25 cellular contexts compared by ENCODE assay signal in genomic region chr13:111013196-111013595, GRCh38.
DNase-seq lines count a peak whose midpoint lies in the region; ATAC-seq and TF ChIP-seq lines count a peak whose summit lies in the region.
"Had no signal": no experiment of that assay in that cellular context is flagged by ENCODE, and none has a peak within 500 bp of the region (broad histone marks: within the 10 kb centered on the region; RNA-seq: fewer than 3 reads in every experiment).

No MANE protein-coding gene starts in this region.

- no peak overlapping the region for H3K4me3 ChIP-seq in HCT116 (replicated peaks in 1 of 2; ENCODE audit: low read depth in 1 of 2, low read length in 2 of 2)
- H3K4me3 ChIP-seq in H7 (ENCODE audit: insufficient read depth, low read depth, low read length), result no peak overlapping the region
- H3K4me3 ChIP-seq in neuronal stem cell (ENCODE audit: low read length in 2 of 2), result no peak overlapping the region
- H3K4me3 ChIP-seq: A549; BLaER1 treated with 17β-estradiol and CSF1 and Interleukin-3, amounts not matched to agents 10 nM and 100 nM; GM12878; GM23248 had no signal

- no peak for ATAC-seq in activated CD8-positive, alpha-beta memory T cell treated with anti-CD3 and anti-CD28 coated beads, Interleukin-2, amount 10 ng/mL, durations not matched to agents 7 days and 5 days
- ATAC-seq in HCT116, result no peak
- ATAC-seq: A549, GM12878 had no signal

- no peak overlapping the region for H2BK15ac ChIP-seq in neuronal stem cell (ENCODE audit: low read length)

- H3K23ac ChIP-seq in neuronal stem cell (ENCODE audit: low read depth, low read length, poor library complexity), result no peak overlapping the region

- TF ChIP-seq RAD21 in HCT116 (IDR thresholded peaks at IDR 0.05; ENCODE audit: low read depth), result no peak

- H3K4me2 ChIP-seq in HCT116 (ENCODE audit: low read length) (no peak overlapping the region), neuronal stem cell (ENCODE audit: insufficient read depth, low read length, poor library complexity, severe bottlenecking) (no peak overlapping the region)
- H3K4me2 ChIP-seq: A549; BLaER1 treated with 17β-estradiol and CSF1 and Interleukin-3, amounts not matched to agents 10 nM and 100 nM had no signal

- DNase-seq in activated CD4-positive, alpha-beta T cell treated with anti-CD3 and anti-CD28 coated beads, Interleukin-2, amount 10 ng/mL, durations not matched to agents 7 days and 5 days, result no peak
- DNase-seq in activated CD4-positive, alpha-beta T cell treated with anti-CD3 and anti-CD28 coated beads, Interleukin-2, amount 50 U/mL, for 48 hours, result no peak
- DNase-seq in activated CD8-positive, alpha-beta memory T cell treated with anti-CD3 and anti-CD28 coated beads, Interleukin-2, amount 10 ng/mL, durations not matched to agents 7 days and 5 days, result no peak
- no peak for DNase-seq in activated CD8-positive, alpha-beta memory T cell treated with anti-CD3 and anti-CD28 coated beads, Interleukin-2, amount 50 U/mL, for 4 hours
- DNase-seq in HCT116 (ENCODE audit: low read depth, low spot score) (no peak), H7 (no peak), neuronal stem cell (ENCODE audit: low spot score) (no peak)
- DNase-seq in activated T-helper 1 cell treated with anti-CD3 and anti-CD28 coated beads, Interleukin-12 subunit alpha, Interleukin-12 subunit beta, Interleukin-2, Interleukin-4 antibody, amounts not matched to agents 30 ng/mL and 10 ng/mL and 1 ng/mL, durations not matched to agents 14 hours and 24 hours and 36 hours (ENCODE audit: low spot score), result no peak
- DNase-seq: 8988T; ACHN; AML-193; BE2C; CD4-positive, alpha-beta T cell; CD8-positive, alpha-beta memory T cell; DMS 273 treated with DMSO at 0.1 percent for 48 hours; DMS79; EL; GDM1; H9; HFFc6 had no signal

- H2BK120ac ChIP-seq in neuronal stem cell (ENCODE audit: low read depth, low read length), result no peak overlapping the region

- no peak for TF ChIP-seq CTCF in HCT116 (IDR thresholded peaks at IDR 0.05 in 2 of 3, conservative IDR thresholded peaks at IDR 0.05 in 1 of 3; ENCODE audit: borderline replicate concordance in 1 of 3, insufficient read depth in 1 of 3, low read depth in 2 of 3, low read length in 2 of 3)

- H3K9me2 ChIP-seq in HCT116 (ENCODE audit: insufficient read depth), result no peaks in the 10 kb centered on the region

- CTCF ChIA-PET in activated CD4-positive, alpha-beta T cell treated with anti-CD3 and anti-CD28 coated beads, Interleukin-2, amount 10 ng/mL, durations not matched to agents 7 days and 5 days (lab: Charles Lee), result interaction anchor here (0.7 to 1.6 kb wide), 5 partner anchors 12 to 50 kb away, joined by 3 to 5 read pairs (median 4); no protein-coding TSS in a partner anchor
- CTCF ChIA-PET in activated CD8-positive, alpha-beta memory T cell treated with anti-CD3 and anti-CD28 coated beads, Interleukin-2, amount 10 ng/mL, durations not matched to agents 7 days and 5 days (lab: Charles Lee), result interaction anchor here (3.5 kb wide), 1 partner anchor 98 kb away, joined by 14 read pairs; the partner anchor contains the start of gene ANKRD10
- CTCF ChIA-PET in HCT116 (lab: Charles Lee), result no interaction called here

- TF ChIP-seq POLR2A in HCT116 (IDR thresholded peaks at IDR 0.05; ENCODE audit: borderline replicate concordance, extremely low read depth, insufficient read depth, insufficient read length), result no peak

- no TSS peak for BruUV-seq in HCT116 (replicated peaks; lab: Mats Ljungman, UMichigan)

- no peak overlapping the region for H3K4ac ChIP-seq in neuronal stem cell (ENCODE audit: low read length)

- H3K14ac ChIP-seq in neuronal stem cell (ENCODE audit: low read length), result no peak overlapping the region

- no peaks in the 10 kb centered on the region for H4K20me1 ChIP-seq in HCT116 (ENCODE audit: insufficient read depth)
- H4K20me1 ChIP-seq: BLaER1 treated with 17β-estradiol and CSF1 and Interleukin-3, amounts not matched to agents 10 nM and 100 nM had no signal

- H3K9me3 ChIP-seq in HCT116 (ENCODE audit: control insufficient read depth in 1 of 2, insufficient read depth in 1 of 2, low read depth in 1 of 2, low read length in 2 of 2), result no peaks in the 10 kb centered on the region
- H3K9me3 ChIP-seq in neuronal stem cell (replicated peaks in 1 of 2; ENCODE audit: control insufficient read depth in 2 of 2, insufficient read depth in 1 of 2, low read depth in 1 of 2, low read length in 2 of 2), result peaks cover 0 to 3% of the 10 kb centered on the region in 2 donors
- H3K9me3 ChIP-seq: A549, BE2C had no signal

- no peak overlapping the region for H2BK5ac ChIP-seq in neuronal stem cell (ENCODE audit: low read length)

- no peak overlapping the region for H3K4me3 Mint-ChIP-seq in activated CD4-positive, alpha-beta T cell treated with anti-CD3 and anti-CD28 coated beads, Interleukin-2, amount 10 ng/mL, durations not matched to agents 7 days and 5 days
- H3K4me3 Mint-ChIP-seq in activated CD8-positive, alpha-beta memory T cell treated with anti-CD3 and anti-CD28 coated beads, Interleukin-2, amount 10 ng/mL, durations not matched to agents 7 days and 5 days, result no peak overlapping the region
- no peak overlapping the region for H3K4me3 Mint-ChIP-seq in activated T-helper 1 cell treated with anti-CD3 and anti-CD28 coated beads, Interleukin-12 subunit alpha, Interleukin-12 subunit beta, Interleukin-2, Interleukin-4 antibody, amounts not matched to agents 30 ng/mL and 10 ng/mL and 1 ng/mL, durations not matched to agents 14 hours and 24 hours and 36 hours
- H3K4me3 Mint-ChIP-seq: CD14-positive monocyte; CD4-positive, alpha-beta T cell; CD8-positive, alpha-beta memory T cell; H9; HFFc6 had no signal

- H2AFZ ChIP-seq in HCT116 (ENCODE audit: low read depth, low read length, poor library complexity, severe bottlenecking) (peak overlapping the region; percentile 19), neuronal stem cell (ENCODE audit: low read length) (no peak overlapping the region)
- H2AFZ ChIP-seq: GM23248 had no signal

- H3K27ac ChIP-seq in HCT116 (ENCODE audit: low read depth, low read length) (no peak overlapping the region), neuronal stem cell (replicated peaks; ENCODE audit: low read length) (no peak overlapping the region)
- H3K27ac ChIP-seq: A549; BLaER1 treated with 17β-estradiol and CSF1 and Interleukin-3, amounts not matched to agents 10 nM and 100 nM; GM23248 had no signal

- intact Hi-C loops in HCT116 (cut with micrococcal nuclease), result no loop called here
- intact Hi-C loops in activated T-helper 1 cell treated with anti-CD3 and anti-CD28 coated beads, Interleukin-12 subunit alpha, Interleukin-12 subunit beta, Interleukin-2, Interleukin-4 antibody, amounts not matched to agents 30 ng/mL and 10 ng/mL and 1 ng/mL, durations not matched to agents 14 hours and 24 hours and 36 hours (cut with micrococcal nuclease), result loop anchor here (2.0 kb wide), 1 partner anchor 48 kb away; no protein-coding TSS in a partner anchor

- no peak overlapping the region for H2BK12ac ChIP-seq in neuronal stem cell (ENCODE audit: low read length)

- no peaks in the 10 kb centered on the region for H3K9me3 Mint-ChIP-seq in activated CD4-positive, alpha-beta T cell treated with anti-CD3 and anti-CD28 coated beads, Interleukin-2, amount 10 ng/mL, durations not matched to agents 7 days and 5 days
- H3K9me3 Mint-ChIP-seq in activated CD8-positive, alpha-beta memory T cell treated with anti-CD3 and anti-CD28 coated beads, Interleukin-2, amount 10 ng/mL, durations not matched to agents 7 days and 5 days (ENCODE audit: low read depth), result no peaks in the 10 kb centered on the region
- H3K9me3 Mint-ChIP-seq in activated T-helper 1 cell treated with anti-CD3 and anti-CD28 coated beads, Interleukin-12 subunit alpha, Interleukin-12 subunit beta, Interleukin-2, Interleukin-4 antibody, amounts not matched to agents 30 ng/mL and 10 ng/mL and 1 ng/mL, durations not matched to agents 14 hours and 24 hours and 36 hours, result peaks cover 8% of the 10 kb centered on the region
- H3K9me3 Mint-ChIP-seq: CD4-positive, alpha-beta T cell; H9; HFFc6 had no signal

- no peaks in the 10 kb centered on the region for H3K79me2 ChIP-seq in HCT116 (ENCODE audit: insufficient read depth, low read length)

- peaks cover 26% of the 10 kb centered on the region for H3K4me1 Mint-ChIP-seq in activated CD4-positive, alpha-beta T cell treated with anti-CD3 and anti-CD28 coated beads, Interleukin-2, amount 10 ng/mL, durations not matched to agents 7 days and 5 days
- peaks cover 40% of the 10 kb centered on the region for H3K4me1 Mint-ChIP-seq in activated CD8-positive, alpha-beta memory T cell treated with anti-CD3 and anti-CD28 coated beads, Interleukin-2, amount 10 ng/mL, durations not matched to agents 7 days and 5 days
- H3K4me1 Mint-ChIP-seq in activated T-helper 1 cell treated with anti-CD3 and anti-CD28 coated beads, Interleukin-12 subunit alpha, Interleukin-12 subunit beta, Interleukin-2, Interleukin-4 antibody, amounts not matched to agents 30 ng/mL and 10 ng/mL and 1 ng/mL, durations not matched to agents 14 hours and 24 hours and 36 hours (ENCODE audit: low read depth), result peaks cover 43% of the 10 kb centered on the region
- H3K4me1 Mint-ChIP-seq: CD8-positive, alpha-beta memory T cell; H9 had no signal

- no peaks in the 10 kb centered on the region for H3K79me1 ChIP-seq in neuronal stem cell (ENCODE audit: low read depth, low read length)

- H3K4me1 ChIP-seq in HCT116 (ENCODE audit: control insufficient read depth in 1 of 2, insufficient read depth in 2 of 2, low read length in 2 of 2) (peaks cover 0 to 7% of the 10 kb centered on the region in 2 experiments; a peak in 1 of 4 replicates), neuronal stem cell (ENCODE audit: control insufficient read depth in 2 of 2, insufficient read depth in 1 of 2, low read depth in 1 of 2, low read length in 2 of 2) (no peaks in the 10 kb centered on the region)
- H3K4me1 ChIP-seq: A549, BE2C had no signal

- H2AK5ac ChIP-seq in neuronal stem cell (ENCODE audit: low read depth, low read length), result no peak overlapping the region

- H3K36me3 ChIP-seq in HCT116 (ENCODE audit: control insufficient read depth in 1 of 2, insufficient read depth in 2 of 2, low read length in 2 of 2) (no peaks in the 10 kb centered on the region), H7 (replicated peaks; ENCODE audit: control insufficient read depth, insufficient read depth, low read length) (no peaks in the 10 kb centered on the region), neuronal stem cell (replicated peaks in 1 of 2; ENCODE audit: control insufficient read depth in 2 of 2, insufficient read depth in 2 of 2, low read length in 2 of 2) (no peaks in the 10 kb centered on the region)
- H3K36me3 ChIP-seq: BE2C; BLaER1 treated with 17β-estradiol and CSF1 and Interleukin-3, amounts not matched to agents 10 nM and 100 nM had no signal

- H3K27me3 Mint-ChIP-seq in activated CD4-positive, alpha-beta T cell treated with anti-CD3 and anti-CD28 coated beads, Interleukin-2, amount 10 ng/mL, durations not matched to agents 7 days and 5 days, result peaks cover 19% of the 10 kb centered on the region
- peaks cover 25% of the 10 kb centered on the region for H3K27me3 Mint-ChIP-seq in activated CD8-positive, alpha-beta memory T cell treated with anti-CD3 and anti-CD28 coated beads, Interleukin-2, amount 10 ng/mL, durations not matched to agents 7 days and 5 days
- peaks cover 3% of the 10 kb centered on the region for H3K27me3 Mint-ChIP-seq in activated T-helper 1 cell treated with anti-CD3 and anti-CD28 coated beads, Interleukin-12 subunit alpha, Interleukin-12 subunit beta, Interleukin-2, Interleukin-4 antibody, amounts not matched to agents 30 ng/mL and 10 ng/mL and 1 ng/mL, durations not matched to agents 14 hours and 24 hours and 36 hours (ENCODE audit: insufficient read depth)

- H4K91ac ChIP-seq in neuronal stem cell (ENCODE audit: low read depth, low read length, poor library complexity), result no peak overlapping the region

- H3K27ac Mint-ChIP-seq in activated CD4-positive, alpha-beta T cell treated with anti-CD3 and anti-CD28 coated beads, Interleukin-2, amount 10 ng/mL, durations not matched to agents 7 days and 5 days, result peak overlapping the region; percentile 25
- H3K27ac Mint-ChIP-seq in activated CD8-positive, alpha-beta memory T cell treated with anti-CD3 and anti-CD28 coated beads, Interleukin-2, amount 10 ng/mL, durations not matched to agents 7 days and 5 days, result peak overlapping the region; percentile 87
- H3K27ac Mint-ChIP-seq in activated T-helper 1 cell treated with anti-CD3 and anti-CD28 coated beads, Interleukin-12 subunit alpha, Interleukin-12 subunit beta, Interleukin-2, Interleukin-4 antibody, amounts not matched to agents 30 ng/mL and 10 ng/mL and 1 ng/mL, durations not matched to agents 14 hours and 24 hours and 36 hours, result peak overlapping the region; percentile 76
- H3K27ac Mint-ChIP-seq: CD14-positive monocyte; CD4-positive, alpha-beta T cell; CD8-positive, alpha-beta memory T cell; H9; HFFc6 had no signal

- H3K27me3 ChIP-seq in HCT116 (ENCODE audit: insufficient read depth, low read length), result no peaks in the 10 kb centered on the region
- no peaks in the 10 kb centered on the region for H3K27me3 ChIP-seq in H7 (ENCODE audit: control insufficient read depth, insufficient read depth, low read length)
- no peaks in the 10 kb centered on the region for H3K27me3 ChIP-seq in neuronal stem cell (ENCODE audit: control insufficient read depth in 3 of 3, insufficient read depth in 3 of 3, low read depth in 1 of 3, low read length in 3 of 3)
- H3K27me3 ChIP-seq: BLaER1 treated with 17β-estradiol and CSF1 and Interleukin-3, amounts not matched to agents 10 nM and 100 nM had no signal

- H3K36me3 Mint-ChIP-seq in activated CD4-positive, alpha-beta T cell treated with anti-CD3 and anti-CD28 coated beads, Interleukin-2, amount 10 ng/mL, durations not matched to agents 7 days and 5 days (ENCODE audit: low read depth), result peaks cover 6% of the 10 kb centered on the region
- H3K36me3 Mint-ChIP-seq in activated CD8-positive, alpha-beta memory T cell treated with anti-CD3 and anti-CD28 coated beads, Interleukin-2, amount 10 ng/mL, durations not matched to agents 7 days and 5 days, result peaks cover 17% of the 10 kb centered on the region
- peaks cover 8% of the 10 kb centered on the region for H3K36me3 Mint-ChIP-seq in activated T-helper 1 cell treated with anti-CD3 and anti-CD28 coated beads, Interleukin-12 subunit alpha, Interleukin-12 subunit beta, Interleukin-2, Interleukin-4 antibody, amounts not matched to agents 30 ng/mL and 10 ng/mL and 1 ng/mL, durations not matched to agents 14 hours and 24 hours and 36 hours (ENCODE audit: low read depth)
- H3K36me3 Mint-ChIP-seq: CD14-positive monocyte; CD8-positive, alpha-beta memory T cell had no signal

- no peak overlapping the region for H3K18ac ChIP-seq in neuronal stem cell (ENCODE audit: low read length)

- no CpG with 5 or more reads among the region's 3 CpGs for WGBS in neuronal stem cell (ENCODE audit: extremely low coverage in 2 of 2, insufficient read length in 2 of 2, insufficient replicate concordance in 1 of 2), 2 donors

- no peak overlapping the region for H3K9ac ChIP-seq in HCT116 (ENCODE audit: low read length)
- no peak overlapping the region for H3K9ac ChIP-seq in neuronal stem cell (ENCODE audit: low read depth, low read length, poor library complexity)
- H3K9ac ChIP-seq: BLaER1 treated with 17β-estradiol and CSF1 and Interleukin-3, amounts not matched to agents 10 nM and 100 nM; GM23248 had no signal

- H4K8ac ChIP-seq in neuronal stem cell (ENCODE audit: low read depth, low read length), result no peak overlapping the region

- POLR2A ChIA-PET in activated CD4-positive, alpha-beta T cell treated with anti-CD3 and anti-CD28 coated beads, Interleukin-2, amount 10 ng/mL, durations not matched to agents 7 days and 5 days (lab: Charles Lee), result no interaction called here
- POLR2A ChIA-PET in HCT116 (lab: Charles Lee), result no interaction called here

- RAD21 ChIA-PET in HCT116 (lab: Charles Lee; ENCODE audit: low non-redundant PET in 1 of 2, low total read pairs in 2 of 2, uncharacterized antibody in 2 of 2, unreplicated experiment in 2 of 2), result no interaction called here

Comparison
In these comparisons a context has a peak if more than half of its experiments do, and no peak if none do; other contexts are left out.
1. H3K27ac Mint-ChIP-seq: peak in every context shown above with its lines; median percentile 87 in activated CD8-positive, alpha-beta memory T cell treated with anti-CD3 and anti-CD28 coated beads, Interleukin-2, amount 10 ng/mL, durations not matched to agents 7 days and 5 days; 76 in activated T-helper 1 cell treated with anti-CD3 and anti-CD28 coated beads, Interleukin-12 subunit alpha, Interleukin-12 subunit beta, Interleukin-2, Interleukin-4 antibody, amounts not matched to agents 30 ng/mL and 10 ng/mL and 1 ng/mL, durations not matched to agents 14 hours and 24 hours and 36 hours; 25 in activated CD4-positive, alpha-beta T cell treated with anti-CD3 and anti-CD28 coated beads, Interleukin-2, amount 10 ng/mL, durations not matched to agents 7 days and 5 days.